Comparison of ENCODE assay signal across 10 cellular contexts in genomic region chr17:31696184-31696602, GRCh38.
DNase-seq lines count a peak whose midpoint lies in the region; ATAC-seq and TF ChIP-seq lines count a peak whose summit lies in the region.
"Had no signal": no experiment of that assay in that cellular context is flagged by ENCODE, and none has a peak within 500 bp of the region (broad histone marks: within the 10 kb centered on the region; RNA-seq: fewer than 3 reads in every experiment).

No MANE protein-coding gene starts in this region.

- no peaks in the 10 kb centered on the region for H3K36me3 Mint-ChIP-seq in activated T-cell treated with anti-CD3 and anti-CD28 coated beads, Interleukin-2, amount 50 U/mL, for 24 hours (ENCODE audit: low read depth)
- H3K36me3 Mint-ChIP-seq in activated CD4-positive, alpha-beta T cell treated with anti-CD3 and anti-CD28 coated beads, Interleukin-2, amount 10 ng/mL, durations not matched to agents 7 days and 5 days (ENCODE audit: low read depth), result no peaks in the 10 kb centered on the region

- no peaks in the 10 kb centered on the region for H3K9me3 ChIP-seq in spleen
- H3K9me3 ChIP-seq in WERI-Rb-1 (ENCODE audit: severe bottlenecking), result no peaks in the 10 kb centered on the region

- peak; percentile 97 for ATAC-seq in SK-N-SH treated with all-trans-retinoic acid at 6 μM for 48 hours

- H3K27ac ChIP-seq in spleen (peak overlapping the region in 2 of 8 donors; percentile 5 to 33), WERI-Rb-1 (no peak overlapping the region)

- no peaks in the 10 kb centered on the region for H3K36me3 ChIP-seq in spleen
- no peaks in the 10 kb centered on the region for H3K36me3 ChIP-seq in WERI-Rb-1

- CTCF ChIA-PET in activated CD4-positive, alpha-beta T cell treated with anti-CD3 and anti-CD28 coated beads, Interleukin-2, amount 10 ng/mL, durations not matched to agents 7 days and 5 days (lab: Charles Lee), result no interaction called here

- no peak overlapping the region for H3K4me3 ChIP-seq in AG09309 (ENCODE audit: control insufficient read depth, low read depth, low read length)
- no peak overlapping the region for H3K4me3 ChIP-seq in spleen
- no peak overlapping the region for H3K4me3 ChIP-seq in WERI-Rb-1 (ENCODE audit: low read depth, low read length)

- POLR2A ChIA-PET in activated CD4-positive, alpha-beta T cell treated with anti-CD3 and anti-CD28 coated beads, Interleukin-2, amount 10 ng/mL, durations not matched to agents 7 days and 5 days (lab: Charles Lee), result no interaction called here

- H3K27me3 Mint-ChIP-seq in activated T-cell treated with anti-CD3 and anti-CD28 coated beads, Interleukin-2, amount 50 U/mL, for 24 hours, result peaks cover 5% of the 10 kb centered on the region
- peaks cover 5% of the 10 kb centered on the region for H3K27me3 Mint-ChIP-seq in activated CD4-positive, alpha-beta T cell treated with anti-CD3 and anti-CD28 coated beads, Interleukin-2, amount 10 ng/mL, durations not matched to agents 7 days and 5 days
- H3K27me3 Mint-ChIP-seq: dendritic cell treated with granulocyte-macrophage colony-stimulating factor and Interleukin-4, amounts not matched to agents 40 ng/mL and 50 ng/mL, for 4 days had no signal

- H3K27me3 ChIP-seq in spleen (replicated peaks in 1 of 7) (no peaks in the 10 kb centered on the region), WERI-Rb-1 (ENCODE audit: insufficient read depth, low read depth, severe bottlenecking) (no peaks in the 10 kb centered on the region)

- DNase-seq in AG09309 (ENCODE audit: low read depth), result peak; percentile 93
- peak; percentile 50 for DNase-seq in glomerular visceral epithelial cell (ENCODE audit: extremely low spot score)
- peak; percentile 30 for DNase-seq in occipital lobe (lab: John Stamatoyannopoulos, UW)
- no peak for DNase-seq in activated T-cell treated with anti-CD3 and anti-CD28 coated beads, Interleukin-2, amount 50 U/mL, for 24 hours
- no peak for DNase-seq in activated CD4-positive, alpha-beta T cell treated with anti-CD3 and anti-CD28 coated beads, Interleukin-2, amount 10 ng/mL, durations not matched to agents 7 days and 5 days
- no peak for DNase-seq in spleen
- no peak for DNase-seq in WERI-Rb-1
- DNase-seq: stimulated activated CD4-positive, alpha-beta T cell treated with anti-CD3 and anti-CD28 coated beads, Interleukin-2, amount 100 ng/mL, for 48 hours had no signal

- WGBS in spleen, 5 donors, result 79 to 92% (median 82%) methylated on average over 8 to 12 of the region's 12 CpGs

- no peak overlapping the region for H3K27ac Mint-ChIP-seq in activated T-cell treated with anti-CD3 and anti-CD28 coated beads, Interleukin-2, amount 50 U/mL, for 24 hours
- no peak overlapping the region for H3K27ac Mint-ChIP-seq in activated CD4-positive, alpha-beta T cell treated with anti-CD3 and anti-CD28 coated beads, Interleukin-2, amount 10 ng/mL, durations not matched to agents 7 days and 5 days
- H3K27ac Mint-ChIP-seq: dendritic cell treated with granulocyte-macrophage colony-stimulating factor and Interleukin-4, amounts not matched to agents 40 ng/mL and 50 ng/mL, for 4 days had no signal

- no peak for TF ChIP-seq POLR2A in spleen (IDR thresholded peaks at IDR 0.05)

- intact Hi-C loops in spleen (cut with DNase I; ENCODE audit: low total_unique reads), result no loop called here

- H3K4me1 Mint-ChIP-seq in activated T-cell treated with anti-CD3 and anti-CD28 coated beads, Interleukin-2, amount 50 U/mL, for 24 hours (ENCODE audit: low read depth), result no peaks in the 10 kb centered on the region
- H3K4me1 Mint-ChIP-seq in activated CD4-positive, alpha-beta T cell treated with anti-CD3 and anti-CD28 coated beads, Interleukin-2, amount 10 ng/mL, durations not matched to agents 7 days and 5 days, result no peaks in the 10 kb centered on the region

- no peaks in the 10 kb centered on the region for H3K9me3 Mint-ChIP-seq in activated T-cell treated with anti-CD3 and anti-CD28 coated beads, Interleukin-2, amount 50 U/mL, for 24 hours
- no peaks in the 10 kb centered on the region for H3K9me3 Mint-ChIP-seq in activated CD4-positive, alpha-beta T cell treated with anti-CD3 and anti-CD28 coated beads, Interleukin-2, amount 10 ng/mL, durations not matched to agents 7 days and 5 days
- H3K9me3 Mint-ChIP-seq: dendritic cell treated with granulocyte-macrophage colony-stimulating factor and Interleukin-4, amounts not matched to agents 40 ng/mL and 50 ng/mL, for 4 days had no signal

- TF ChIP-seq CTCF in AG09309 (IDR thresholded peaks at IDR 0.05; ENCODE audit: control insufficient read depth, insufficient read depth, low read depth, low read length, missing control alignments) (peak; percentile 25), spleen (IDR thresholded peaks at IDR 0.05 in 8 of 11, conservative IDR thresholded peaks at IDR 0.05 in 3 of 11) (no peak), WERI-Rb-1 (IDR thresholded peaks at IDR 0.05; ENCODE audit: low read depth, low read length) (no peak)

- H3K4me1 ChIP-seq in spleen, result no peaks in the 10 kb centered on the region

- no peak overlapping the region for H3K4me3 Mint-ChIP-seq in activated T-cell treated with anti-CD3 and anti-CD28 coated beads, Interleukin-2, amount 50 U/mL, for 24 hours
- H3K4me3 Mint-ChIP-seq in activated CD4-positive, alpha-beta T cell treated with anti-CD3 and anti-CD28 coated beads, Interleukin-2, amount 10 ng/mL, durations not matched to agents 7 days and 5 days, result no peak overlapping the region
- H3K4me3 Mint-ChIP-seq: dendritic cell treated with granulocyte-macrophage colony-stimulating factor and Interleukin-4, amounts not matched to agents 40 ng/mL and 50 ng/mL, for 4 days had no signal

TF ChIP-seq in SK-N-SH treated with all-trans-retinoic acid at 6 μM for 48 hours, 23 proteins besides CTCF, POLR2A, EP300 and RAD21 (continues in another document):
- TF ChIP-seq ZFP3 (CRISPR knock-in tag; IDR thresholded peaks at IDR 0.05) (no peak), ZNF565 (CRISPR knock-in tag; conservative IDR thresholded peaks at IDR 0.05; ENCODE audit: low read depth) (no peak), TOX (CRISPR knock-in tag; IDR thresholded peaks at IDR 0.05; ENCODE audit: borderline replicate concordance) (no peak), TSHZ2 (CRISPR knock-in tag; IDR thresholded peaks at IDR 0.05) (peak; percentile 85), ARNTL (CRISPR knock-in tag; IDR thresholded peaks at IDR 0.05; ENCODE audit: borderline replicate concordance, low read depth) (no peak), ZC3H10 (CRISPR knock-in tag; IDR thresholded peaks at IDR 0.05) (no peak), ZNF8 (CRISPR knock-in tag; IDR thresholded peaks at IDR 0.05) (0 out of 2 replicates have a peak, but pooled peaks have one; percentile 50), TCF4 (CRISPR knock-in tag; IDR thresholded peaks at IDR 0.05; ENCODE audit: borderline replicate concordance) (peak; percentile 99), POU6F1 (CRISPR knock-in tag; IDR thresholded peaks at IDR 0.05; ENCODE audit: borderline replicate concordance, low read depth) (peak; percentile 73; the same call in 1 of the 2 replicates), CSDC2 (CRISPR knock-in tag; IDR thresholded peaks at IDR 0.05) (peak; percentile 80), CSRNP3 (CRISPR knock-in tag; IDR thresholded peaks at IDR 0.05) (peak; percentile 29; the same call in 1 of the 2 replicates)

Comparison
In these comparisons a context has a peak if more than half of its experiments do, and no peak if none do; other contexts are left out.
1. DNase-seq: peak in AG09309 (single experiment), glomerular visceral epithelial cell (single experiment) and occipital lobe (single experiment); none in activated T-cell treated with anti-CD3 and anti-CD28 coated beads, Interleukin-2, amount 50 U/mL, for 24 hours (single experiment), activated CD4-positive, alpha-beta T cell treated with anti-CD3 and anti-CD28 coated beads, Interleukin-2, amount 10 ng/mL, durations not matched to agents 7 days and 5 days (single experiment), spleen (single experiment) and WERI-Rb-1 (single experiment).